ENCODE assay signal across 20 cellular contexts in the genomic region with DNA sequence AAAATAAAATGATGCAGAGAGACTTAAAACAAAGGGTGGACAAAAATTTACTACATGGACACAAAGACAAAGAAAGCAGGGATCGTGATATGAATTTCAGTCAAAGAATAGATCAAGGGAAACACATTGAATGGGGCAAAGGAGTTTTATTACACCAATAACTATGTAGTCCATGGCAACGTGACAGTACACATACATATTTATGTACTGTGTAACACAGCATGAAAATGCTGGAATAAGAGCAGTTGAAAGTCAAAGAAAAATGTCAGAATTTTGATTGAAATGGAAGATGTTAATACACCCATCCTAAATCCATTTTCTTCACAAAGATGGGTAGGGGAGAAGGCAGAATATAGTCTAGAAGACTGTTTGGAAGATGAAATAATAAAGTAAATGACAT.
"Had no signal": no experiment of that assay in that cellular context is flagged by ENCODE, and none has a peak within 500 bp of the region (broad histone marks: within the 10 kb centered on the region; RNA-seq: fewer than 3 reads in every experiment).

No MANE protein-coding gene starts in this region.

- H3K9me2 ChIP-seq: SK-N-SH had no signal

- ATAC-seq: Panc1, PC-3 had no signal

- H3K4me2 ChIP-seq: SK-N-SH had no signal

- DNase-seq: KBM-7, MV-4-11, NCI-H1048, NCI-H1105, NCI-H1417, NCI-H1436 treated with DMSO at 0.1 percent for 48 hours, NCI-H1694, NCI-H187 treated with DMSO at 0.1 percent for 48 hours, NCI-H2029 treated with DMSO at 0.1 percent for 48 hours, NCI-H2171 treated with DMSO at 0.1 percent for 48 hours, NCI-H345, NCI-H446 treated with DMSO at 0.1 percent for 48 hours, NCI-H510A treated with DMSO at 0.1 percent for 48 hours, NCI-H526, NCI-H774, PC-3, SHP77, SK-N-SH had no signal

- H3K27ac ChIP-seq: RWPE1 had no signal

- H3K9me3 ChIP-seq: SK-N-SH had no signal

- H3K9ac ChIP-seq: SK-N-SH had no signal
